ENCODE assay signal across 8 cellular contexts in the genomic region with DNA sequence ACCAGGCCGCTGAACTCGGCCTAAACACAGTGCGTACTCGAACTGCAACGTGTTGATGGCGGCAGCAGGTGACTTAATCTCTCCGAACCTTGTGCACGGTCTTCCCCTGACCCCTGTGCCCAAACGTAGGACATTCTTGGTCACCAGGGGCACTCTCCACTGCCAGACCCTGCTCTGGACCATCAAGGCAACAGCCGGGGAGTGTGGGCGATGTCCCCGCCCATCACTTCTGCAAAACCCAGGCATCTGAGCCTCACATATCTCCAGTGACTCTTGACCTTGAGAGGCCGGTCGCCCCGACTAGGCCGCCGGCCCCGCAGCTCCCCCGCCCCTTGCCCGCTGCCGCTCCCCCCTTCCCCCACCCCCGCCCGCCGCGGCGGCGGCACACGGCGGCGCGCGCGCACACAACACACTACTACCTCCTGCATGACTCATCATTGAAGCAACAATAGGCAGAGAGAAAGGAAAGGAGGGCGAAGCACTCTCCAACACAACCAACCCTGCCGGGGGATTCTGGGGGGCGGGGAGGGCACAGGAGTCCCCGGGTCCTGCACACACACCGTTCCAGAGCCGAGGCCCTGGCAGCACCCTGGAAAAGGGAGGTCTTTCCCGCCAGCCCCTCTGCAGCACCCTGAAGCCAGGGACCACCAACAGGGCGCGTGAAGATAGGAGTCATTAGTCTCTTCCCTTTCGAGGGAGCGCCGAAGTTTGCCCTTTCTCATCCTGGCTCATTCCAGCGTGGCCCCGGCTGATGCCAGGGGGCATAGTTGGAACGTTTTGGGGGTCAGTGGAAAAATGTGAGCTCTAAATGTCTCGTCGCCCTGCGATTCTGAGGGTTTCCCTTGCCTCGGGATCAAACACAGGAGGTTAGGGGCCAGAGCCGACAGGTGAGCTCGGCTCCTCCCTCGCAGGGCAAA. TPM values are rescaled to one million over a fixed set of nuclear protein-coding genes. Genes with fewer than 3 reads are reported as not detected.
DNase-seq lines count a peak whose midpoint lies in the region; ATAC-seq, FAIRE-seq and TF ChIP-seq lines count a peak whose summit lies in the region.

No MANE protein-coding gene starts in this region.

- H3K9ac ChIP-seq in HUES48 (ENCODE audit: low read depth, low read length) (peak overlapping the region; percentile 96), SK-N-MC (ENCODE audit: insufficient read length) (peak overlapping the region; percentile 79)

- TF ChIP-seq CTCF in glutamatergic neuron (IDR thresholded peaks at IDR 0.05; ENCODE audit: partially characterized antibody, unreplicated experiment) (no peak), pancreas (IDR thresholded peaks at IDR 0.05) (no peak)

- H3K36me3 ChIP-seq in HUES48 (ENCODE audit: control insufficient read depth, insufficient read depth, low read length) (no peaks in the 10 kb centered on the region), SK-N-MC (ENCODE audit: insufficient read depth, low read length) (no peaks in the 10 kb centered on the region), pancreas (no peaks in the 10 kb centered on the region)

- H3K9me3 ChIP-seq in HUES48 (ENCODE audit: control insufficient read depth, insufficient read depth, low read length) (no peaks in the 10 kb centered on the region), SK-N-MC (ENCODE audit: low read depth, low read length) (no peaks in the 10 kb centered on the region), pancreas (no peaks in the 10 kb centered on the region)

- H3K27me3 ChIP-seq in HUES48 (ENCODE audit: control insufficient read depth, insufficient read depth, low read length) (no peaks in the 10 kb centered on the region), pancreas (no peaks in the 10 kb centered on the region)

- H3K4me3 ChIP-seq in HUES48 (ENCODE audit: low read depth, low read length) (peak overlapping the region; percentile 95), SK-N-MC (peak overlapping the region; percentile 94), pancreas (peak overlapping the region; percentile 85 to 92 (median 90))

- H3K27ac Mint-ChIP-seq in activated naive CD4-positive, alpha-beta T cell treated with anti-CD3 and anti-CD28 coated beads, Interleukin-2, amount 50 U/mL, for 72 hours = peak overlapping the region; percentile 88 to 94
- peak overlapping the region; percentile 98 for H3K27ac Mint-ChIP-seq in glutamatergic neuron (ENCODE audit: unreplicated experiment)

- H3K4me3 Mint-ChIP-seq in glutamatergic neuron (ENCODE audit: unreplicated experiment) = peak overlapping the region; percentile 95

- H3K4me1 ChIP-seq in HUES48 (ENCODE audit: control insufficient read depth, insufficient read depth, low read length) = peaks cover 45% of the 10 kb centered on the region
- peaks cover 38 to 50% (median 47%) of the 10 kb centered on the region in 3 donors for H3K4me1 ChIP-seq in pancreas

- H3K9me3 Mint-ChIP-seq in activated naive CD4-positive, alpha-beta T cell treated with anti-CD3 and anti-CD28 coated beads, Interleukin-2, amount 50 U/mL, for 72 hours = no peaks in the 10 kb centered on the region
- peaks cover 15% of the 10 kb centered on the region for H3K9me3 Mint-ChIP-seq in glutamatergic neuron (ENCODE audit: unreplicated experiment)

- WGBS in pancreas, 2 donors = 13% methylated on average over 50 to 55 of the region's 55 CpGs

- DNase-seq in Ammon's horn (ENCODE audit: low spot score) = peak; percentile 74
- DNase-seq in SK-N-MC (ENCODE audit: low read depth, low spot score) = no peak
- peak; percentile 51 to 68 for DNase-seq in activated naive CD4-positive, alpha-beta T cell treated with anti-CD3 and anti-CD28 coated beads, Interleukin-2, amount 50 U/mL, for 72 hours (ENCODE audit: low spot score in 2 of 2)
- no peak for DNase-seq in glutamatergic neuron
- peak in 5 of 6 donors; percentile 61 to 80 (median 75) for DNase-seq in pancreas
- DNase-seq in NCI-H1694 treated with DMSO at 0.1 percent for 48 hours (lab: John Stamatoyannopoulos, UW) = no peak

- intact Hi-C loops in pancreas (cut with DNase I) = no loop called here

- ATAC-seq in activated naive CD4-positive, alpha-beta T cell treated with anti-CD3 and anti-CD28 coated beads, Interleukin-2, amount 50 U/mL, for 72 hours = peak; percentile 19
- ATAC-seq in pancreas (peak in 1 of 4 donors; percentile 5), GM21723 (IDR thresholded peaks at IDR 0.05; ENCODE audit: unreplicated experiment) (no peak)

- peaks cover 26% of the 10 kb centered on the region for H3K4me1 Mint-ChIP-seq in glutamatergic neuron (ENCODE audit: low read depth, unreplicated experiment)

- FAIRE-seq in pancreas (lab: Jason Lieb, UNC) = no peak

- H3K27ac ChIP-seq in HUES48 (ENCODE audit: low read depth, low read length) (peak overlapping the region; percentile 99), SK-N-MC (peak overlapping the region; percentile 89), pancreas (peak overlapping the region; percentile 98 to 99 (median 98))

- no peaks in the 10 kb centered on the region for H3K36me3 Mint-ChIP-seq in activated naive CD4-positive, alpha-beta T cell treated with anti-CD3 and anti-CD28 coated beads, Interleukin-2, amount 50 U/mL, for 72 hours
- H3K36me3 Mint-ChIP-seq in glutamatergic neuron (ENCODE audit: unreplicated experiment) = no peaks in the 10 kb centered on the region

- H3K27me3 Mint-ChIP-seq in glutamatergic neuron (ENCODE audit: unreplicated experiment) = peaks cover 16% of the 10 kb centered on the region

RNA-seq across cellular contexts. Expression of a gene that starts 1.9 kb away (rescaled TPM):
- total RNA-seq in activated naive CD4-positive, alpha-beta T cell treated with anti-CD3 and anti-CD28 coated beads, Interleukin-2, amount 50 U/mL, for 72 hours = 10 to 100 TPM; 23.4 to 31.9 TPM
- 41.0 TPM for total RNA-seq in glutamatergic neuron (ENCODE audit: unreplicated experiment)
- 10 to 100 TPM in 4 of 6 donors, 1 to 10 TPM in 2; 8.7 to 15.8 (median 10.3) TPM for total RNA-seq in pancreas
- 10 to 100 TPM in 1 of 2 donors, 1 to 10 TPM in 1; 9.6 to 15.3 TPM for polyA plus RNA-seq in pancreas

Comparison
In these comparisons a context has a peak if more than half of its experiments do, and no peak if none do; other contexts are left out.
1. DNase-seq: peak in Ammon's horn (single experiment), activated naive CD4-positive, alpha-beta T cell treated with anti-CD3 and anti-CD28 coated beads, Interleukin-2, amount 50 U/mL, for 72 hours (2 of 2) and pancreas (5 of 6); none in SK-N-MC (single experiment), glutamatergic neuron (single experiment) and NCI-H1694 treated with DMSO at 0.1 percent for 48 hours (single experiment).
2. Peak in every context shown above with its lines, with median percentiles within 50 percentile points of each other: H3K27ac ChIP-seq and H3K4me3 ChIP-seq.